In genomic region chr11:96072592-96072991, GRCh38 we compare ENCODE assay signal across 21 cellular contexts.
A peak's percentile ranks its signal among the peaks of the same experiment; 100 is the strongest.
DNase-seq lines count a peak whose midpoint lies in the region; ATAC-seq and TF ChIP-seq lines count a peak whose summit lies in the region.
"Had no signal": no experiment of that assay in that cellular context is flagged by ENCODE, and none has a peak within 500 bp of the region (broad histone marks: within the 10 kb centered on the region; RNA-seq: fewer than 3 reads in every experiment).

No MANE protein-coding gene starts in this region.

- DNase-seq in activated naive CD4-positive, alpha-beta T cell treated with Interleukin-2 at 50 U/mL for 16 hours, result no peak
- DNase-seq in Right ventricle myocardium superior (peak; percentile 53), right atrium auricular region (ENCODE audit: low spot score) (peak; percentile 79), aorta (peak; percentile 59 to 75), A172 (ENCODE audit: low spot score) (no peak)
- DNase-seq: CD4-positive, CD25-positive, alpha-beta regulatory T cell; COR-L47; DMS79; H7; IMR-90; NCI-H1092 treated with DMSO at 0.1 percent for 48 hours; NCI-H1436 treated with DMSO at 0.1 percent for 48 hours; NCI-H1930; NCI-H2227 treated with DMSO at 0.1 percent for 48 hours; NCI-H510A treated with DMSO at 0.1 percent for 48 hours; NCI-H774; SJCRH30 had no signal

- peaks cover 21% of the 10 kb centered on the region for H3K36me3 Mint-ChIP-seq in activated naive CD4-positive, alpha-beta T cell treated with anti-CD3 and anti-CD28 coated beads, Interleukin-2, amount 50 U/mL, for 24 hours

- H3K9me3 ChIP-seq in right atrium auricular region, result no peaks in the 10 kb centered on the region
- H3K9me3 ChIP-seq in aorta (ENCODE audit: control insufficient read depth, low read length), result no peaks in the 10 kb centered on the region
- H3K9me3 ChIP-seq: SJCRH30 had no signal

- 27 to 29% methylated on average over 7 of the region's 7 CpGs for WGBS in aorta, 2 donors

- H3K27me3 ChIP-seq in right atrium auricular region (no peaks in the 10 kb centered on the region), aorta (ENCODE audit: control insufficient read depth in 1 of 2, insufficient read depth in 2 of 2, low read length in 1 of 2) (no peaks in the 10 kb centered on the region)
- H3K27me3 ChIP-seq: SJCRH30 had no signal

- no peak overlapping the region for H3K4me3 ChIP-seq in right atrium auricular region
- no peak overlapping the region for H3K4me3 ChIP-seq in aorta (ENCODE audit: low read length in 2 of 2)
- H3K4me3 ChIP-seq: SJCRH30 had no signal

- H3K27ac Mint-ChIP-seq in activated naive CD4-positive, alpha-beta T cell treated with anti-CD3 and anti-CD28 coated beads, Interleukin-2, amount 50 U/mL, for 24 hours, result peak overlapping the region; percentile 46

- peaks cover 78% of the 10 kb centered on the region for H3K4me1 Mint-ChIP-seq in activated naive CD4-positive, alpha-beta T cell treated with anti-CD3 and anti-CD28 coated beads, Interleukin-2, amount 50 U/mL, for 24 hours

- ATAC-seq in Right ventricle myocardium superior (ENCODE audit: poor library complexity), result peak; percentile 13
- ATAC-seq in aorta (ENCODE audit: low FRiP score), result peak; percentile 61
- ATAC-seq in GM21576 (IDR thresholded peaks at IDR 0.05; ENCODE audit: unreplicated experiment), result no peak
- ATAC-seq: Panc1 had no signal

- intact Hi-C loops in Right ventricle myocardium superior (cut with DNase I) (no loop called here), aorta (cut with DNase I) (no loop called here)

- H3K27me3 Mint-ChIP-seq in activated naive CD4-positive, alpha-beta T cell treated with anti-CD3 and anti-CD28 coated beads, Interleukin-2, amount 50 U/mL, for 24 hours, result no peaks in the 10 kb centered on the region
- H3K27me3 Mint-ChIP-seq: CD4-positive, CD25-positive, alpha-beta regulatory T cell had no signal

- H3K27ac ChIP-seq in right atrium auricular region (no peak overlapping the region), aorta (ENCODE audit: low read depth in 1 of 2, low read length in 2 of 2) (no peak overlapping the region)
- H3K27ac ChIP-seq: KMS-11, SJCRH30 had no signal

- H3K4me1 ChIP-seq in right atrium auricular region, result peaks cover 0 to 20% of the 10 kb centered on the region in 2 donors
- peaks cover 3 to 8% of the 10 kb centered on the region in 2 donors for H3K4me1 ChIP-seq in aorta (ENCODE audit: control insufficient read depth in 1 of 2, insufficient read depth in 2 of 2, low read length in 2 of 2)
- H3K4me1 ChIP-seq: SJCRH30 had no signal

- no peak for TF ChIP-seq CTCF in right atrium auricular region (IDR thresholded peaks at IDR 0.05)

- no peaks in the 10 kb centered on the region for H3K9me3 Mint-ChIP-seq in activated naive CD4-positive, alpha-beta T cell treated with anti-CD3 and anti-CD28 coated beads, Interleukin-2, amount 50 U/mL, for 24 hours

- H3K36me3 ChIP-seq in right atrium auricular region, result no peaks in the 10 kb centered on the region
- no peaks in the 10 kb centered on the region for H3K36me3 ChIP-seq in aorta (ENCODE audit: control insufficient read depth in 1 of 2, insufficient read depth in 2 of 2, low read length in 1 of 2)
- H3K36me3 ChIP-seq: SJCRH30 had no signal

- no peak overlapping the region for H3K4me3 Mint-ChIP-seq in activated naive CD4-positive, alpha-beta T cell treated with anti-CD3 and anti-CD28 coated beads, Interleukin-2, amount 50 U/mL, for 24 hours
- H3K4me3 Mint-ChIP-seq: CD4-positive, CD25-positive, alpha-beta regulatory T cell had no signal

Comparison
In these comparisons a context has a peak if more than half of its experiments do, and no peak if none do; other contexts are left out.
1. DNase-seq: peak in Right ventricle myocardium superior (single experiment), right atrium auricular region (single experiment) and aorta (2 of 2); none in activated naive CD4-positive, alpha-beta T cell treated with Interleukin-2 at 50 U/mL for 16 hours (single experiment) and A172 (single experiment).